ENCODE assay signal across 16 cellular contexts in the genomic region with DNA sequence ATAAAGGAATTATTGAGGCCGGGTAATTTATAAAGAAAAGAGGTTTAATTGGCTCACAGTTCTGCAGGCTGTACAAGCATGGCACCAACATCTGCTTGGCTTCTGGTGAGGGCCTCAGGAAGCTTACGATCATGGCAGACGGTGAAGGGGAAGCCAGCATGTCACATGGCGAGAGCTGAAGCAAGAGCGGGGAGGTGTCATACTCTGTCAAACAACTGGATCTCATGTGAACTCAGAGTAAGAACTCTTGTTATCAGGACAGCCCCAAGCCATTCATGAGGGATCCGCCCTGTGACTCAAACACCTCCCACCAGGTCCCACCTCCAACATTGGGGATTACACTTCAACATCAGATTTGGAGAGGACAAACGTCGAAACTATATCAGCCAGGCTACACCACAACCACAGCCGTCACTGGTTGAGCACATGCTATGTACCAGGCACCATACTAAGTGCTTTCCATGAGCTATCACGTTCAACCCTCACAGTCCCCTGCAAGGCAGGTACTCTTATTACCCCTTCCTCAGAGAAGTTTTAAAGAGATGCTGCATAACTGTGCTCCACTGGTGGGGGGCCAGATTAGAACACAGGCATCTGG.
DNase-seq lines count a peak whose midpoint lies in the region; ATAC-seq and TF ChIP-seq lines count a peak whose summit lies in the region.
"Had no signal": no experiment of that assay in that cellular context is flagged by ENCODE, and none has a peak within 500 bp of the region (broad histone marks: within the 10 kb centered on the region; RNA-seq: fewer than 3 reads in every experiment).

No MANE protein-coding gene starts in this region.

- H3K36me3 Mint-ChIP-seq in HFFc6 (ENCODE audit: low read depth) = peaks cover 7% of the 10 kb centered on the region; the same call in 1 of the 2 replicates
- no peaks in the 10 kb centered on the region for H3K36me3 Mint-ChIP-seq in WTC11

- H2BK5ac ChIP-seq in mesenchymal stem cell (ENCODE audit: low read depth, low read length, poor library complexity, severe bottlenecking) = no peak overlapping the region

- no peak overlapping the region for H4K91ac ChIP-seq in mesenchymal stem cell (ENCODE audit: low read length)

- no peak overlapping the region for H4K8ac ChIP-seq in mesenchymal stem cell (ENCODE audit: low read length)

- no peak overlapping the region for H3K4me3 Mint-ChIP-seq in HFFc6
- no peak overlapping the region for H3K4me3 Mint-ChIP-seq in WTC11
- H3K4me3 Mint-ChIP-seq: GM23338, IgD-negative memory B cell had no signal

- no peak overlapping the region for H2BK15ac ChIP-seq in mesenchymal stem cell (ENCODE audit: low read depth, poor library complexity, severe bottlenecking)

- H2AK5ac ChIP-seq in mesenchymal stem cell (ENCODE audit: low read length, severe bottlenecking) = peak overlapping the region; percentile 3

- no peak overlapping the region for H2AFZ ChIP-seq in mesenchymal stem cell (ENCODE audit: low read depth, low read length)
- H2AFZ ChIP-seq: GM23338 had no signal

- intact Hi-C loops in esophagus muscularis mucosa (cut with DNase I) = no loop called here

- H2BK120ac ChIP-seq in mesenchymal stem cell (ENCODE audit: low read depth, low read length) = no peak overlapping the region

- TF ChIP-seq CTCF in HFFc6 (IDR thresholded peaks at IDR 0.05) (no peak), RWPE2 (IDR thresholded peaks at IDR 0.05; ENCODE audit: poor library complexity, severe bottlenecking) (no peak), WTC11 (IDR thresholded peaks at IDR 0.05) (no peak), esophagus muscularis mucosa (IDR thresholded peaks at IDR 0.05) (no peak)

- H3K79me1 ChIP-seq in mesenchymal stem cell (replicated peaks; ENCODE audit: low read length, poor library complexity, severe bottlenecking) = no peaks in the 10 kb centered on the region

- POLR2A ChIA-PET in WTC11 (lab: Charles Lee) = no interaction called here

- H3K4me1 Mint-ChIP-seq in HFFc6 (ENCODE audit: low read depth) = peaks cover 62% of the 10 kb centered on the region
- H3K4me1 Mint-ChIP-seq in WTC11 = peaks cover 32% of the 10 kb centered on the region

- H2BK12ac ChIP-seq in mesenchymal stem cell (ENCODE audit: low read length in 2 of 2) = peak overlapping the region; percentile 23 to 78

- H3K4me1 ChIP-seq in BLaER1 treated with 17β-estradiol and CSF1 and Interleukin-3, amounts not matched to agents 10 nM and 100 nM = peaks cover 4 to 42% (median 22%) of the 10 kb centered on the region in 10 experiments; a peak in 17 of 20 replicates
- H3K4me1 ChIP-seq in RWPE2 (ENCODE audit: insufficient read depth, poor library complexity, severe bottlenecking) (peaks cover 23% of the 10 kb centered on the region), mesenchymal stem cell (ENCODE audit: control insufficient read depth, insufficient read depth, low read depth, low read length) (peaks cover 18% of the 10 kb centered on the region), esophagus muscularis mucosa (peaks cover 7 to 40% (median 32%) of the 10 kb centered on the region in 4 donors)

- H3K4me2 ChIP-seq in BLaER1 treated with 17β-estradiol and CSF1 and Interleukin-3, amounts not matched to agents 10 nM and 100 nM = peak overlapping the region in 9 of 11 experiments; percentile 0 to 20 (median 6); a peak in 3 of 22 replicates
- no peak overlapping the region for H3K4me2 ChIP-seq in mesenchymal stem cell (ENCODE audit: low read length, poor library complexity, severe bottlenecking)
- H3K4me2 ChIP-seq: GM23338 had no signal

- no peak for TF ChIP-seq EP300 in esophagus muscularis mucosa (IDR thresholded peaks at IDR 0.05)

- peaks cover 0 to 62% (median 38%) of the 10 kb centered on the region in 11 experiments; a peak in 15 of 22 replicates for H3K36me3 ChIP-seq in BLaER1 treated with 17β-estradiol and CSF1 and Interleukin-3, amounts not matched to agents 10 nM and 100 nM
- H3K36me3 ChIP-seq in RWPE2 (ENCODE audit: low read depth) (no peaks in the 10 kb centered on the region), mesenchymal stem cell (ENCODE audit: control insufficient read depth in 1 of 2, insufficient read depth in 2 of 2, low read depth in 1 of 2, low read length in 2 of 2) (peaks cover 0 to 2% of the 10 kb centered on the region in 2 experiments), esophagus muscularis mucosa (no peaks in the 10 kb centered on the region)

- H3K27ac ChIP-seq in BLaER1 treated with 17β-estradiol and CSF1 and Interleukin-3, amounts not matched to agents 10 nM and 100 nM = no peak overlapping the region
- peak overlapping the region; percentile 39 for H3K27ac ChIP-seq in RWPE2 (ENCODE audit: poor library complexity, severe bottlenecking)
- no peak overlapping the region for H3K27ac ChIP-seq in mesenchymal stem cell (ENCODE audit: low read length, poor library complexity, severe bottlenecking)
- no peak overlapping the region for H3K27ac ChIP-seq in esophagus muscularis mucosa (replicated peaks in 1 of 4)

- DNase-seq in HFFc6 = no peak
- no peak for DNase-seq in RWPE2 (ENCODE audit: low spot score)
- no peak for DNase-seq in mesenchymal stem cell
- no peak for DNase-seq in NK-92 treated with Interleukin-12 subunit alpha and Interleukin-12 subunit beta, amount 100 ng/mL, for 24 hours (lab: John Stamatoyannopoulos, UW)
- no peak for DNase-seq in WTC11 (ENCODE audit: low spot score)
- no peak for DNase-seq in esophagus muscularis mucosa (ENCODE audit: extremely low spot score)
- no peak for DNase-seq in ecto neural progenitor cell (ENCODE audit: low spot score)
- DNase-seq: Karpas-422, MV-4-11, NCI-H1105 treated with DMSO at 0.1 percent for 48 hours, NCI-H187, NCI-H446 treated with DMSO at 0.1 percent for 48 hours, NCI-H526 treated with DMSO at 0.1 percent for 48 hours had no signal

- WGBS in mesenchymal stem cell = 90% methylated on average over 10 of the region's 10 CpGs
- 83% methylated on average over 8 of the region's 10 CpGs for WGBS in esophagus muscularis mucosa

- H3K23ac ChIP-seq in mesenchymal stem cell (ENCODE audit: low read length in 2 of 2) = no peak overlapping the region

- no peak overlapping the region for H3K4me3 ChIP-seq in BLaER1 treated with 17β-estradiol and CSF1 and Interleukin-3, amounts not matched to agents 10 nM and 100 nM
- H3K4me3 ChIP-seq in RWPE2 (ENCODE audit: severe bottlenecking) = no peak overlapping the region
- H3K4me3 ChIP-seq in mesenchymal stem cell (ENCODE audit: insufficient read depth in 1 of 2, low read depth in 1 of 2, low read length in 2 of 2) = no peak overlapping the region
- H3K4me3 ChIP-seq in esophagus muscularis mucosa = no peak overlapping the region
- H3K4me3 ChIP-seq: GM23338 had no signal

- peaks cover 0 to 100% (median 89%) of the 10 kb centered on the region in 11 experiments; a peak in 15 of 22 replicates for H4K20me1 ChIP-seq in BLaER1 treated with 17β-estradiol and CSF1 and Interleukin-3, amounts not matched to agents 10 nM and 100 nM

- peaks cover 6% of the 10 kb centered on the region for H3K27me3 Mint-ChIP-seq in HFFc6 (ENCODE audit: insufficient read depth)
- no peaks in the 10 kb centered on the region for H3K27me3 Mint-ChIP-seq in WTC11 (ENCODE audit: low read depth)
- H3K27me3 Mint-ChIP-seq: IgD-negative memory B cell had no signal

- TF ChIP-seq POLR2A in esophagus muscularis mucosa (IDR thresholded peaks at IDR 0.05; ENCODE audit: low read depth) = no peak

- CTCF ChIA-PET in WTC11 (lab: Charles Lee) = no interaction called here

- H3K18ac ChIP-seq in mesenchymal stem cell (ENCODE audit: low read depth in 1 of 2, low read length in 2 of 2) = no peak overlapping the region

- ATAC-seq in RWPE2 (ENCODE audit: low read depth) = no peak
- no peak for ATAC-seq in WTC11
- ATAC-seq: GM23338 had no signal

- H3K9me3 Mint-ChIP-seq in HFFc6 (no peaks in the 10 kb centered on the region), WTC11 (peaks cover 5% of the 10 kb centered on the region; the same call in 1 of the 2 replicates)
- H3K9me3 Mint-ChIP-seq: GM23338, IgD-negative memory B cell had no signal

- H3K27ac Mint-ChIP-seq in HFFc6 = peak overlapping the region; percentile 84
- no peak overlapping the region for H3K27ac Mint-ChIP-seq in WTC11
- H3K27ac Mint-ChIP-seq: GM23338, IgD-negative memory B cell had no signal

- no peak overlapping the region for H3K14ac ChIP-seq in mesenchymal stem cell (ENCODE audit: low read length in 2 of 2)

- H3K9me3 ChIP-seq in BLaER1 treated with 17β-estradiol and CSF1 and Interleukin-3, amounts not matched to agents 10 nM and 100 nM (replicated peaks in 1 of 11) = no peaks in the 10 kb centered on the region
- H3K9me3 ChIP-seq in RWPE2 (ENCODE audit: severe bottlenecking) (no peaks in the 10 kb centered on the region), mesenchymal stem cell (ENCODE audit: control insufficient read depth, low read length) (no peaks in the 10 kb centered on the region), esophagus muscularis mucosa (no peaks in the 10 kb centered on the region)

- H3K4ac ChIP-seq in mesenchymal stem cell (ENCODE audit: low read depth in 1 of 2, low read length in 2 of 2) = no peak overlapping the region

- H3K9ac ChIP-seq in BLaER1 treated with 17β-estradiol and CSF1 and Interleukin-3, amounts not matched to agents 10 nM and 100 nM = no peak overlapping the region
- H3K9ac ChIP-seq in mesenchymal stem cell (ENCODE audit: low read length) = no peak overlapping the region

- H3K27me3 ChIP-seq in BLaER1 treated with 17β-estradiol and CSF1 and Interleukin-3, amounts not matched to agents 10 nM and 100 nM = no peaks in the 10 kb centered on the region
- no peaks in the 10 kb centered on the region for H3K27me3 ChIP-seq in RWPE2 (ENCODE audit: insufficient read depth, poor library complexity, severe bottlenecking)
- H3K27me3 ChIP-seq in mesenchymal stem cell (ENCODE audit: control insufficient read depth in 1 of 2, insufficient read depth in 1 of 2, low read length in 2 of 2) = no peaks in the 10 kb centered on the region
- H3K27me3 ChIP-seq in esophagus muscularis mucosa = no peaks in the 10 kb centered on the region

TF ChIP-seq in WTC11, 78 proteins besides CTCF, POLR2A, EP300 and RAD21 (continues in another document):
- TF ChIP-seq ZNF121 (CRISPR knock-in tag; IDR thresholded peaks at IDR 0.05) (no peak), TP53 (CRISPR knock-in tag; IDR thresholded peaks at IDR 0.05) (no peak)
- TF ChIP-seq, protein P1, sequence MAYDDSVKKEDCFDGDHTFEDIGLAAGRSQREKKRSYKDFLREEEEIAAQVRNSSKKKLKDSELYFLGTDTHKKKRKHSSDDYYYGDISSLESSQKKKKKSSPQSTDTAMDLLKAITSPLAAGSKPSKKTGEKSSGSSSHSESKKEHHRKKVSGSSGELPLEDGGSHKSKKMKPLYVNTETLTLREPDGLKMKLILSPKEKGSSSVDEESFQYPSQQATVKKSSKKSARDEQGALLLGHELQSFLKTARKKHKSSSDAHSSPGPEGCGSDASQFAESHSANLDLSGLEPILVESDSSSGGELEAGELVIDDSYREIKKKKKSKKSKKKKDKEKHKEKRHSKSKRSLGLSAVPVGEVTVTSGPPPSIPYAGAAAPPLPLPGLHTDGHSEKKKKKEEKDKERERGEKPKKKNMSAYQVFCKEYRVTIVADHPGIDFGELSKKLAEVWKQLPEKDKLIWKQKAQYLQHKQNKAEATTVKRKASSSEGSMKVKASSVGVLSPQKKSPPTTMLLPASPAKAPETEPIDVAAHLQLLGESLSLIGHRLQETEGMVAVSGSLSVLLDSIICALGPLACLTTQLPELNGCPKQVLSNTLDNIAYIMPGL (CRISPR knock-in tag; IDR thresholded peaks at IDR 0.05) = no peak
